Comparison of ENCODE assay signal across 1 cellular context in genomic region chr4:1012031-1012739, GRCh38.
TF ChIP-seq lines count a peak whose summit lies in the region.

No MANE protein-coding gene starts in this region.

TF ChIP-seq in K562, 482 proteins besides CTCF, POLR2A, EP300 and RAD21 (continued from another document and continues in another):
- no peak for TF ChIP-seq RBM14 (IDR thresholded peaks at IDR 0.05; ENCODE audit: borderline replicate concordance, insufficient read depth, low read depth, low read length)
- TF ChIP-seq MLX (CRISPR knock-in tag; conservative IDR thresholded peaks at IDR 0.05): no peak
- TF ChIP-seq ZFP1 (CRISPR knock-in tag; IDR thresholded peaks at IDR 0.05): no peak
- TF ChIP-seq NFE2 (IDR thresholded peaks at IDR 0.05; ENCODE audit: low read depth): no peak
- TF ChIP-seq ELF2 (CRISPR knock-in tag; IDR thresholded peaks at IDR 0.05): no peak
- TF ChIP-seq LARP7 (IDR thresholded peaks at IDR 0.05): no peak
- TF ChIP-seq DPF2 (IDR thresholded peaks at IDR 0.05): no peak
- TF ChIP-seq NR1H2 (CRISPR knock-in tag; IDR thresholded peaks at IDR 0.05): no peak
- no peak for TF ChIP-seq ZFP36 (IDR thresholded peaks at IDR 0.05; ENCODE audit: low read depth, low read length, partially characterized antibody)
- TF ChIP-seq SAP30 (IDR thresholded peaks at IDR 0.05; ENCODE audit: borderline replicate concordance, insufficient read depth, low read depth, low read length, poor library complexity, severe bottlenecking): no peak
- TF ChIP-seq FOXA3 (CRISPR knock-in tag; conservative IDR thresholded peaks at IDR 0.05 in 1 of 2, IDR thresholded peaks at IDR 0.05 in 1 of 2): no peak
- no peak for TF ChIP-seq RFX5 (IDR thresholded peaks at IDR 0.05; ENCODE audit: low read depth, low read length)
- TF ChIP-seq NKRF (IDR thresholded peaks at IDR 0.05; ENCODE audit: borderline replicate concordance): no peak
- no peak for TF ChIP-seq GATAD2B (IDR thresholded peaks at IDR 0.05; ENCODE audit: borderline replicate concordance)
- no peak for TF ChIP-seq DIDO1 (tag; IDR thresholded peaks at IDR 0.05; ENCODE audit: low read depth)
- TF ChIP-seq ZNF583 (CRISPR knock-in tag; IDR thresholded peaks at IDR 0.05): no peak
- no peak for TF ChIP-seq ZC3H11A (IDR thresholded peaks at IDR 0.05; ENCODE audit: low read depth, low read length)
- no peak for TF ChIP-seq RBM17 (IDR thresholded peaks at IDR 0.05; ENCODE audit: borderline replicate concordance, low read depth, low read length)
- no peak for TF ChIP-seq TAF15 (IDR thresholded peaks at IDR 0.05; ENCODE audit: low read depth, low read length)
- no peak for TF ChIP-seq TSHZ1 (CRISPR knock-in tag; IDR thresholded peaks at IDR 0.05)
- no peak for TF ChIP-seq C11orf30 (IDR thresholded peaks at IDR 0.05; ENCODE audit: low read depth)
- no peak for TF ChIP-seq SMARCE1 (IDR thresholded peaks at IDR 0.05)
- no peak for TF ChIP-seq TCF15 (CRISPR knock-in tag; IDR thresholded peaks at IDR 0.05)
- TF ChIP-seq ZNF347 (CRISPR knock-in tag; IDR thresholded peaks at IDR 0.05; ENCODE audit: low read depth): no peak
- no peak for TF ChIP-seq SMC3 (conservative IDR thresholded peaks at IDR 0.05; ENCODE audit: insufficient read depth, low read depth, low read length)
- no peak for TF ChIP-seq ZKSCAN1 (IDR thresholded peaks at IDR 0.05; ENCODE audit: low read depth, low read length)
- TF ChIP-seq GTF2B (IDR thresholded peaks at IDR 0.05; ENCODE audit: extremely low read depth, insufficient read length): no peak
- no peak for TF ChIP-seq ELK3 (CRISPR knock-in tag; IDR thresholded peaks at IDR 0.05)
- TF ChIP-seq KLF1 (tag; IDR thresholded peaks at IDR 0.05): no peak
- no peak for TF ChIP-seq ZNF75A (CRISPR knock-in tag; IDR thresholded peaks at IDR 0.05)
- 0 out of 2 replicates have a peak, but pooled peaks have one; percentile 33 for TF ChIP-seq RB1 (IDR thresholded peaks at IDR 0.05; ENCODE audit: low read depth)
- TF ChIP-seq ZBTB17 (CRISPR knock-in tag; IDR thresholded peaks at IDR 0.05): no peak
- no peak for TF ChIP-seq ZNF766 (CRISPR knock-in tag; conservative IDR thresholded peaks at IDR 0.05)
- no peak for TF ChIP-seq NFRKB (IDR thresholded peaks at IDR 0.05; ENCODE audit: low read depth)
- TF ChIP-seq ZNF407 (IDR thresholded peaks at IDR 0.05; ENCODE audit: low read depth): no peak
- TF ChIP-seq ZNF444 (CRISPR knock-in tag; IDR thresholded peaks at IDR 0.05): no peak
- TF ChIP-seq NUFIP1 (IDR thresholded peaks at IDR 0.05; ENCODE audit: partially characterized antibody): no peak
- TF ChIP-seq CHD4 (IDR thresholded peaks at IDR 0.05; ENCODE audit: insufficient read depth, insufficient replicate concordance, low read depth, low read length, poor library complexity, severe bottlenecking): no peak
- no peak for TF ChIP-seq NEUROD1 (IDR thresholded peaks at IDR 0.05; ENCODE audit: borderline replicate concordance, low read depth, low read length, partially characterized antibody)
- TF ChIP-seq HDAC8 (tag; IDR thresholded peaks at IDR 0.05): no peak
- no peak for TF ChIP-seq LCOR (CRISPR knock-in tag; IDR thresholded peaks at IDR 0.05)
- no peak for TF ChIP-seq ZNF197 (CRISPR knock-in tag; IDR thresholded peaks at IDR 0.05; ENCODE audit: low read depth)
- no peak for TF ChIP-seq KAT8 (IDR thresholded peaks at IDR 0.05; ENCODE audit: low read depth)
- no peak for TF ChIP-seq BCOR (IDR thresholded peaks at IDR 0.05)
- 0 out of 2 replicates have a peak, but pooled peaks have one; percentile 16 for TF ChIP-seq ARID4B (CRISPR knock-in tag; IDR thresholded peaks at IDR 0.05)
